Comparison of ENCODE assay signal across 13 cellular contexts in the genomic region with DNA sequence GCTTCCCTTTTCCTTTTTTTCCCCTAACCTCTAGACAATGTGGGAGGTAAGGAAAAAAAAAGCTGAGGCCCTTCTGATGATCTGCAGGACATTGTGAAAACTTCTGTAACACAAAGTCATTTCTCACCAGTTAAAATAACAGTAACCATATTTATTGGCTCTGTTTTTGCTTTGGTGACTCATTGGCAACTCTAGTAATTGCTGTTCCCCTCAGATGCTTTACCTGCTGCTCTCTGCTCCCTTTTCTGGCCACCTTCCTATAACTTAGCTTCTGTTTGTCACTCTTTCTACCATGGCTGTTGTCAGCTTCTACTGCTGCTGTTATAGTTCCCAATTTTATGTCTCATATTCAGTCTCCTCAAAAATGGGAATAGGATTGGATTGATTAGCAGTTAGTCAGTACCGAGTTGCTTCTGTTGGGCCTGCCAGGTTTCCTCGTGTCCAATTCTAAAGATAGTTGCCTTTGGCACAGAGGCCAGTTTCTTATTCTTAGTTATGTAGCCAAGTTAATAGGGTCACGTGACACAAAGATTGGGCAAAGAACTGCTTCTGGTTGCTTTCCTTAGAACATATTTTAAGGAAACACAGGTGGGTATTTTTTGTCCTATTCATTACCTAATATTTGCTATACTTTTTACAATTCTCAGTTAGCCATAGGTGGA. TPM values are rescaled to one million over a fixed set of nuclear protein-coding genes. Genes with fewer than 3 reads are reported as not detected.
DNase-seq lines count a peak whose midpoint lies in the region; ATAC-seq and TF ChIP-seq lines count a peak whose summit lies in the region.
"Had no signal": no experiment of that assay in that cellular context is flagged by ENCODE, and none has a peak within 500 bp of the region (broad histone marks: within the 10 kb centered on the region; RNA-seq: fewer than 3 reads in every experiment).

No MANE protein-coding gene starts in this region.

- no peak for TF ChIP-seq CTCF in IMR-90 (conservative IDR thresholded peaks at IDR 0.05; ENCODE audit: low read depth, low read length)
- no peak for TF ChIP-seq CTCF in epithelial cell of esophagus (IDR thresholded peaks at IDR 0.05; ENCODE audit: insufficient read depth, low read depth, low read length, missing control alignments)

- no peak overlapping the region for H3K4ac ChIP-seq in IMR-90 (ENCODE audit: low read depth, low read length)
- no peak overlapping the region for H3K4ac ChIP-seq in mesenchymal stem cell (ENCODE audit: low read depth in 1 of 2, low read length in 2 of 2)

- H3K79me1 ChIP-seq in IMR-90 (ENCODE audit: low read depth in 1 of 2, low read length in 2 of 2) (peaks cover 11 to 20% of the 10 kb centered on the region in 2 experiments), mesenchymal stem cell (replicated peaks; ENCODE audit: low read length, poor library complexity, severe bottlenecking) (peaks cover 12% of the 10 kb centered on the region)

- H3K27ac ChIP-seq in IMR-90 (ENCODE audit: insufficient read depth, low read length) (no peak overlapping the region), mesenchymal stem cell (ENCODE audit: low read length, poor library complexity, severe bottlenecking) (no peak overlapping the region)

- peaks cover 10% of the 10 kb centered on the region; the same call in 1 of the 2 replicates for H4K20me1 ChIP-seq in IMR-90 (ENCODE audit: insufficient read depth, low read length)

- in situ Hi-C loops in IMR-90 (cut with MboI; ENCODE audit: low sequenced_read_pairs) = no loop called here

- no peak overlapping the region for H3K18ac ChIP-seq in IMR-90 (ENCODE audit: low read depth, low read length)
- no peak overlapping the region for H3K18ac ChIP-seq in mesenchymal stem cell (ENCODE audit: low read depth in 1 of 2, low read length in 2 of 2)

- H3K4me3 ChIP-seq in IMR-90 (ENCODE audit: insufficient read depth, low read depth, low read length) = no peak overlapping the region
- H3K4me3 ChIP-seq in epithelial cell of esophagus (ENCODE audit: low read length) = no peak overlapping the region
- H3K4me3 ChIP-seq in mesenchymal stem cell (ENCODE audit: insufficient read depth in 1 of 2, low read depth in 1 of 2, low read length in 2 of 2) = peak overlapping the region in 1 of 2 experiments; percentile 49

- no peak overlapping the region for H3K56ac ChIP-seq in IMR-90 (ENCODE audit: extremely low read depth, insufficient read depth, low read length)

- H2BK120ac ChIP-seq in IMR-90 (ENCODE audit: low read depth, low read length) = no peak overlapping the region
- no peak overlapping the region for H2BK120ac ChIP-seq in mesenchymal stem cell (ENCODE audit: low read depth, low read length)

- H2AFZ ChIP-seq in IMR-90 (replicated peaks; ENCODE audit: low read length, poor library complexity) (no peak overlapping the region), mesenchymal stem cell (ENCODE audit: low read depth, low read length) (no peak overlapping the region)

- no peak overlapping the region for H2AK5ac ChIP-seq in IMR-90 (ENCODE audit: low read depth, low read length)
- no peak overlapping the region for H2AK5ac ChIP-seq in mesenchymal stem cell (ENCODE audit: low read length, severe bottlenecking)

- no peak overlapping the region for H2AK9ac ChIP-seq in IMR-90 (replicated peaks; ENCODE audit: low read depth, low read length, poor library complexity)

- H4K91ac ChIP-seq in IMR-90 (ENCODE audit: insufficient read depth, low read depth, low read length) (no peak overlapping the region), mesenchymal stem cell (ENCODE audit: low read length) (no peak overlapping the region)

- H2BK15ac ChIP-seq in IMR-90 (ENCODE audit: low read depth, low read length) = no peak overlapping the region
- H2BK15ac ChIP-seq in mesenchymal stem cell (ENCODE audit: low read depth, poor library complexity, severe bottlenecking) = no peak overlapping the region

- H3K36me3 ChIP-seq in IMR-90 (ENCODE audit: control insufficient read depth, insufficient read depth, low read length) = no peaks in the 10 kb centered on the region
- H3K36me3 ChIP-seq in mesenchymal stem cell (ENCODE audit: control insufficient read depth in 1 of 2, insufficient read depth in 2 of 2, low read depth in 1 of 2, low read length in 2 of 2) = peaks cover 0 to 2% of the 10 kb centered on the region in 2 experiments

- peaks cover 8% of the 10 kb centered on the region for H3K4me1 ChIP-seq in IMR-90 (ENCODE audit: control insufficient read depth, insufficient read depth, low read length)
- H3K4me1 ChIP-seq in mesenchymal stem cell (ENCODE audit: control insufficient read depth, insufficient read depth, low read depth, low read length) = no peaks in the 10 kb centered on the region

- H3K14ac ChIP-seq in IMR-90 (replicated peaks; ENCODE audit: low read depth, low read length) (no peak overlapping the region), mesenchymal stem cell (ENCODE audit: low read length in 2 of 2) (no peak overlapping the region)

- intact Hi-C loops in IMR-90 (cut with micrococcal nuclease) = no loop called here
- intact Hi-C loops in left colon (cut with DNase I, micrococcal nuclease) = no loop called here

- no CpG with 5 or more reads among the region's 3 CpGs for WGBS in IMR-90 (ENCODE audit: extremely low coverage in 2 of 2, insufficient read length in 1 of 2), 2 experiments
- WGBS in mesenchymal stem cell = 92% methylated on average over 2 of the region's 3 CpGs

- no peak overlapping the region for H3K9ac ChIP-seq in IMR-90 (ENCODE audit: low read depth, low read length)
- H3K9ac ChIP-seq in mesenchymal stem cell (ENCODE audit: low read length) = peak overlapping the region; percentile 73

- H3K23ac ChIP-seq in IMR-90 (ENCODE audit: low read depth, low read length) (no peak overlapping the region), mesenchymal stem cell (ENCODE audit: low read length in 2 of 2) (no peak overlapping the region)

- TF ChIP-seq RAD21 in IMR-90 (IDR thresholded peaks at IDR 0.05; ENCODE audit: low read length) = no peak

- TF ChIP-seq POLR2A in IMR-90 (IDR thresholded peaks at IDR 0.05; ENCODE audit: low read depth, low read length) = no peak

- no TSS peak for BruUV-seq in IMR-90 (replicated peaks; lab: Mats Ljungman, UMichigan)

- no peak overlapping the region for H2BK5ac ChIP-seq in IMR-90 (ENCODE audit: low read depth, low read length, poor library complexity, severe bottlenecking)
- no peak overlapping the region for H2BK5ac ChIP-seq in mesenchymal stem cell (ENCODE audit: low read depth, low read length, poor library complexity, severe bottlenecking)

- DNase-seq in AG20443 (ENCODE audit: low spot score) = peak; percentile 28
- DNase-seq in IMR-90 = peak; percentile 35
- peak; percentile 14 for DNase-seq in epithelial cell of esophagus (ENCODE audit: low read depth)
- DNase-seq in mesenchymal stem cell = no peak
- no peak for DNase-seq in activated CD4-positive, alpha-beta T cell treated with anti-CD3 and anti-CD28 coated beads, Interleukin-2, amount 50 U/mL, for 48 hours
- no peak for DNase-seq in left colon
- DNase-seq: activated CD4-positive, alpha-beta T cell treated with anti-CD3 and anti-CD28 coated beads, Interleukin-2, amount 10 ng/mL, durations not matched to agents 7 days and 5 days; NCI-H2171; OCI-M1; stimulated activated CD4-positive, alpha-beta T cell treated with anti-CD3 and anti-CD28 coated beads, Interleukin-4, amount 100 ng/mL, for 1 hour; stimulated activated naive CD4-positive, alpha-beta T cell had no signal

- H4K5ac ChIP-seq in IMR-90 (ENCODE audit: low read depth, low read length) = no peak overlapping the region

- H2BK20ac ChIP-seq in IMR-90 (ENCODE audit: low read depth, low read length) = no peak overlapping the region

- POLR2A ChIA-PET in IMR-90 (lab: Charles Lee; ENCODE audit: unreplicated experiment) = no interaction called here

- ATAC-seq in IMR-90 (ENCODE audit: low read depth) = no peak
- no peak for ATAC-seq in GM18907 (IDR thresholded peaks at IDR 0.05; ENCODE audit: unreplicated experiment)
- no peak for ATAC-seq in left colon
- ATAC-seq in GM21526 (IDR thresholded peaks at IDR 0.05; ENCODE audit: low FRiP score, unreplicated experiment) = no peak

- H3K9me3 ChIP-seq in IMR-90 (ENCODE audit: control insufficient read depth, insufficient read depth, low read length) (no peaks in the 10 kb centered on the region), mesenchymal stem cell (ENCODE audit: control insufficient read depth, low read length) (no peaks in the 10 kb centered on the region)

- H4K8ac ChIP-seq in IMR-90 (ENCODE audit: low read depth in 2 of 2, low read length in 2 of 2) = no peak overlapping the region
- no peak overlapping the region for H4K8ac ChIP-seq in mesenchymal stem cell (ENCODE audit: low read length)

- H2BK12ac ChIP-seq in mesenchymal stem cell (ENCODE audit: low read length in 2 of 2) = no peak overlapping the region

- H3K9me1 ChIP-seq in IMR-90 (ENCODE audit: insufficient read depth, low read length) = no peaks in the 10 kb centered on the region

- CTCF ChIA-PET in IMR-90 (lab: Yijun Ruan, JAX) = interaction anchor here (0.6 to 1.0 kb wide), 2 partner anchors 9 to 1141 kb away, joined by 3 read pairs; no protein-coding TSS in a partner anchor

- no peak overlapping the region for H3K4me2 ChIP-seq in IMR-90 (ENCODE audit: low read depth, low read length)
- no peak overlapping the region for H3K4me2 ChIP-seq in mesenchymal stem cell (ENCODE audit: low read length, poor library complexity, severe bottlenecking)

- H3K27me3 ChIP-seq in IMR-90 (ENCODE audit: control insufficient read depth, insufficient read depth, low read length) (no peaks in the 10 kb centered on the region), mesenchymal stem cell (ENCODE audit: control insufficient read depth in 1 of 2, insufficient read depth in 1 of 2, low read length in 2 of 2) (no peaks in the 10 kb centered on the region)

- dilution Hi-C loops in IMR-90 (cut with HindIII; ENCODE audit: low sequenced_read_pairs, unreplicated experiment) = no loop called here

TF ChIP-seq in IMR-90, 13 proteins besides CTCF, POLR2A, EP300 and RAD21 (continues in another document):
- TF ChIP-seq MAFK (IDR thresholded peaks at IDR 0.05; ENCODE audit: low read depth, low read length) (no peak), USF2 (IDR thresholded peaks at IDR 0.05; ENCODE audit: low read depth, low read length) (no peak), CHD1 (IDR thresholded peaks at IDR 0.05; ENCODE audit: low read depth, low read length) (no peak), RFX5 (IDR thresholded peaks at IDR 0.05; ENCODE audit: low read depth, low read length) (no peak)

RNA-seq across cellular contexts. Expression of gene SCAMP1, which starts 16.8 kb away (rescaled TPM):
- total RNA-seq in IMR-90 (2012; rRNA removed) (89.4 and 114 TPM in 2 replicates), left colon (10 to 100 TPM; 33.2 to 38.5 TPM)
- polyA plus RNA-seq in IMR-90 (2012; rRNA removed) = 10.0 and 13.5 TPM in 2 replicates
- 2.9 and 4.6 TPM in 2 replicates for polyA plus RNA-seq in IMR-90 (2012; cell fraction: cytosol; rRNA removed)
- 0.83 and 8.5 TPM in 2 replicates for polyA plus RNA-seq in IMR-90 (2012; cell fraction: nucleus; rRNA removed; ENCODE audit: low replicate concordance)
- polyA plus RNA-seq in mesenchymal stem cell (2013, experiment 1 of 2) = 17.6 TPM
- 17.6 TPM for polyA plus RNA-seq in mesenchymal stem cell (2013, experiment 2 of 2)

Comparison
In these comparisons a context has a peak if more than half of its experiments do, and no peak if none do; other contexts are left out.
1. DNase-seq: peak in AG20443 (single experiment), IMR-90 (single experiment) and epithelial cell of esophagus (single experiment); none in mesenchymal stem cell (single experiment), activated CD4-positive, alpha-beta T cell treated with anti-CD3 and anti-CD28 coated beads, Interleukin-2, amount 50 U/mL, for 48 hours (0 of 2) and left colon (0 of 2).